In the genomic region with DNA sequence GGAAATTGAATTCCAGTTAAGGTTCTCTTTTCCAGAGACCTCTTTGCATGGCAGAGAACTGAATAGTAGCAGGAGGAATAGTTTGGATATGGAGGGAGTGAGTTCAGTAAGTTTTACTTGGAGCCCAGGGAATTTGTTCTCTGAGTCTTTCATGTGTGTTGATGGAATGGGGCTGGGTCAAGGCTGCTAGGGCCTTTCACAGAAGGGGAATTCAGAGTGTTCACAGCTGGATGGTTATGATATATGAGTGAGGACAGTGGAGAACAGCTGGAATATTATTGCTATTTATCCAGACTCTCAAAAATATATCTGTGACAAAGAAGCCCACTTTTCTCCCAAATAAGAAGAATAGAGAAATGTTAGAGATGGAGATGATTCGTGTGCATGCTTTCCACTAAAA, we compare ENCODE assay signal across 32 cellular contexts.
"Had no signal": no experiment of that assay in that cellular context is flagged by ENCODE, and none has a peak within 500 bp of the region (broad histone marks: within the 10 kb centered on the region; RNA-seq: fewer than 3 reads in every experiment).

No MANE protein-coding gene starts in this region.

- ATAC-seq: activated CD4-positive, CD25-positive, alpha-beta regulatory T cell treated with anti-CD3 and anti-CD28 coated beads, Interleukin-2, amount 50 U/mL, for 24 hours; activated CD8-positive, alpha-beta T cell treated with anti-CD3 and anti-CD28 coated beads for 36 hours; activated naive CD8-positive, alpha-beta T cell treated with anti-CD3 and anti-CD28 coated beads, Interleukin-2, amount 50 U/mL, for 24 hours; activated T-cell treated with anti-CD3 and anti-CD28 coated beads, Interleukin-2, amount 50 U/mL, for 4 hours; activated T-helper 17 cell treated with anti-CD3 and anti-CD28 coated beads, Interleukin-2, amount 50 U/mL, for 72 hours; body of pancreas; effector memory CD8-positive, alpha-beta T cell; esophagus mucosa; foreskin keratinocyte; gastrocnemius medialis; T-helper 17 cell had no signal

- H3K27ac ChIP-seq: adrenal gland, body of pancreas, foreskin keratinocyte, gastrocnemius medialis, WERI-Rb-1 had no signal

- H3K9me3 Mint-ChIP-seq: activated B cell treated with CpG ODN at 0.5 μM for 24 hours; activated CD8-positive, alpha-beta T cell treated with anti-CD3 and anti-CD28 coated beads for 36 hours; activated naive CD4-positive, alpha-beta T cell treated with anti-CD3 and anti-CD28 coated beads for 36 hours; activated naive CD4-positive, alpha-beta T cell treated with anti-CD3 and anti-CD28 coated beads, Interleukin-2, amount 50 U/mL, for 24 hours; activated naive CD8-positive, alpha-beta T cell treated with anti-CD3 and anti-CD28 coated beads for 36 hours; activated naive CD8-positive, alpha-beta T cell treated with anti-CD3 and anti-CD28 coated beads, Interleukin-2, amount 50 U/mL, for 24 hours; activated T-cell treated with anti-CD3 and anti-CD28 coated beads, Interleukin-2, amount 50 U/mL, for 4 hours; activated T-helper 17 cell treated with anti-CD3 and anti-CD28 coated beads, Interleukin-2, amount 50 U/mL, for 72 hours; T-helper 2 cell treated with Interferon-gamma antibody and Interleukin-4, amounts not matched to agents 5 μg/mL and 100 μg/mL, for 36 hours had no signal

- H3K36me3 Mint-ChIP-seq: activated naive CD4-positive, alpha-beta T cell treated with anti-CD3 and anti-CD28 coated beads, Interleukin-2, amount 50 U/mL, for 24 hours; activated naive CD8-positive, alpha-beta T cell treated with anti-CD3 and anti-CD28 coated beads for 36 hours had no signal

- DNase-seq: activated B cell treated with CpG ODN at 0.5 μM for 24 hours; activated CD4-positive, alpha-beta T cell treated with anti-CD3 and anti-CD28 coated beads for 48 hours; activated CD4-positive, alpha-beta T cell treated with anti-CD3 and anti-CD28 coated beads, Interleukin-2, amount 50 U/mL, for 1 hour; activated CD4-positive, alpha-beta T cell treated with anti-CD3 and anti-CD28 coated beads, Interleukin-2, amount 50 U/mL, for 48 hours; activated CD8-positive, alpha-beta memory T cell treated with anti-CD3 and anti-CD28 coated beads for 24 hours; activated CD8-positive, alpha-beta T cell treated with anti-CD3 and anti-CD28 coated beads for 36 hours; activated effector memory CD4-positive, alpha-beta T cell treated with Interleukin-2 at 50 U/mL for 16 hours; activated naive CD4-positive, alpha-beta T cell treated with anti-CD3 and anti-CD28 coated beads for 36 hours; activated naive CD8-positive, alpha-beta T cell treated with anti-CD3 and anti-CD28 coated beads for 36 hours; activated naive CD8-positive, alpha-beta T cell treated with anti-CD3 and anti-CD28 coated beads, Interleukin-2, amount 50 U/mL, for 24 hours; activated T-cell treated with anti-CD3 and anti-CD28 coated beads, Interleukin-2, amount 50 U/mL, for 4 hours; adrenal gland; amygdala; aorta; body of pancreas; caudate nucleus; cortex of kidney; dermis blood vessel endothelial cell; effector CD4-positive, alpha-beta T cell; effector memory CD8-positive, alpha-beta T cell; foreskin keratinocyte; gastrocnemius medialis; glutamatergic neuron; T-helper 1 cell; T-helper 17 cell; T1000; WERI-Rb-1 had no signal

- H3K9me3 ChIP-seq: adrenal gland, gastrocnemius medialis had no signal

- H3K4me1 ChIP-seq: adrenal gland, body of pancreas, foreskin keratinocyte, gastrocnemius medialis had no signal

- H3K4me3 ChIP-seq: adrenal gland, body of pancreas, gastrocnemius medialis had no signal

- H3K4me1 Mint-ChIP-seq: activated B cell treated with CpG ODN at 0.5 μM for 24 hours; activated naive CD4-positive, alpha-beta T cell treated with anti-CD3 and anti-CD28 coated beads, Interleukin-2, amount 50 U/mL, for 24 hours; activated naive CD8-positive, alpha-beta T cell treated with anti-CD3 and anti-CD28 coated beads for 36 hours; activated naive CD8-positive, alpha-beta T cell treated with anti-CD3 and anti-CD28 coated beads, Interleukin-2, amount 50 U/mL, for 24 hours; activated T-helper 17 cell treated with anti-CD3 and anti-CD28 coated beads, Interleukin-2, amount 50 U/mL, for 72 hours; T-helper 17 cell had no signal

- H3K27me3 ChIP-seq: adrenal gland, body of pancreas, foreskin keratinocyte, gastrocnemius medialis had no signal

- H3K27ac Mint-ChIP-seq: activated B cell treated with CpG ODN at 0.5 μM for 24 hours; activated CD8-positive, alpha-beta T cell treated with anti-CD3 and anti-CD28 coated beads for 36 hours; activated naive CD4-positive, alpha-beta T cell treated with anti-CD3 and anti-CD28 coated beads for 36 hours; activated naive CD4-positive, alpha-beta T cell treated with anti-CD3 and anti-CD28 coated beads, Interleukin-2, amount 50 U/mL, for 24 hours; activated naive CD8-positive, alpha-beta T cell treated with anti-CD3 and anti-CD28 coated beads for 36 hours; activated naive CD8-positive, alpha-beta T cell treated with anti-CD3 and anti-CD28 coated beads, Interleukin-2, amount 50 U/mL, for 24 hours; activated T-helper 17 cell treated with anti-CD3 and anti-CD28 coated beads, Interleukin-2, amount 50 U/mL, for 72 hours; effector memory CD8-positive, alpha-beta T cell; T-helper 17 cell; T-helper 2 cell treated with Interferon-gamma antibody and Interleukin-4, amounts not matched to agents 5 μg/mL and 100 μg/mL, for 36 hours had no signal

- H3K27me3 Mint-ChIP-seq: activated B cell treated with CpG ODN at 0.5 μM for 24 hours; activated CD8-positive, alpha-beta T cell treated with anti-CD3 and anti-CD28 coated beads for 36 hours; activated naive CD8-positive, alpha-beta T cell treated with anti-CD3 and anti-CD28 coated beads, Interleukin-2, amount 50 U/mL, for 24 hours; effector memory CD8-positive, alpha-beta T cell had no signal

- H3K36me3 ChIP-seq: adrenal gland, gastrocnemius medialis, WERI-Rb-1 had no signal

- H3K4me3 Mint-ChIP-seq: activated B cell treated with CpG ODN at 0.5 μM for 24 hours; activated CD8-positive, alpha-beta T cell treated with anti-CD3 and anti-CD28 coated beads for 36 hours; activated naive CD4-positive, alpha-beta T cell treated with anti-CD3 and anti-CD28 coated beads for 36 hours; activated naive CD4-positive, alpha-beta T cell treated with anti-CD3 and anti-CD28 coated beads, Interleukin-2, amount 50 U/mL, for 24 hours; activated naive CD8-positive, alpha-beta T cell treated with anti-CD3 and anti-CD28 coated beads for 36 hours; activated naive CD8-positive, alpha-beta T cell treated with anti-CD3 and anti-CD28 coated beads, Interleukin-2, amount 50 U/mL, for 24 hours; activated T-cell treated with anti-CD3 and anti-CD28 coated beads, Interleukin-2, amount 50 U/mL, for 4 hours; activated T-helper 17 cell treated with anti-CD3 and anti-CD28 coated beads, Interleukin-2, amount 50 U/mL, for 72 hours; effector memory CD8-positive, alpha-beta T cell; T-helper 17 cell; T-helper 2 cell treated with Interferon-gamma antibody and Interleukin-4, amounts not matched to agents 5 μg/mL and 100 μg/mL, for 36 hours had no signal
